In genomic region chr5:38536968-38537367, GRCh38 we compare ENCODE assay signal across 18 cellular contexts. TPM values are rescaled to one million over a fixed set of nuclear protein-coding genes. Genes with fewer than 3 reads are reported as not detected.
DNase-seq lines count a peak whose midpoint lies in the region; ATAC-seq lines count a peak whose summit lies in the region.
"Had no signal": no experiment of that assay in that cellular context is flagged by ENCODE, and none has a peak within 500 bp of the region (broad histone marks: within the 10 kb centered on the region; RNA-seq: fewer than 3 reads in every experiment).

No MANE protein-coding gene starts in this region.

- no peak overlapping the region for H2BK5ac ChIP-seq in mesenchymal stem cell (ENCODE audit: low read depth, low read length, poor library complexity, severe bottlenecking)

- peaks cover 26% of the 10 kb centered on the region for H3K79me1 ChIP-seq in mesenchymal stem cell (replicated peaks; ENCODE audit: low read length, poor library complexity, severe bottlenecking)

- DNase-seq in DMS79 (lab: John Stamatoyannopoulos, UW), result peak; percentile 67
- DNase-seq in NCI-H1105 (lab: John Stamatoyannopoulos, UW), result peak; percentile 33
- DNase-seq in NCI-H345 treated with DMSO at 0.1 percent for 48 hours (lab: John Stamatoyannopoulos, UW; ENCODE audit: unreplicated experiment), result peak; percentile 30
- DNase-seq in mesenchymal stem cell, result no peak
- no peak for DNase-seq in NCI-H2171 (lab: John Stamatoyannopoulos, UW)
- DNase-seq: CD4-positive, alpha-beta T cell; MV-4-11; NCI-H1436 treated with DMSO at 0.1 percent for 48 hours; NCI-H2081 treated with DMSO at 0.1 percent for 48 hours; NCI-H446 treated with DMSO at 0.1 percent for 48 hours; NCI-H774; PC-9; SIG-M5 had no signal

- no peaks in the 10 kb centered on the region for H3K27me3 ChIP-seq in mesenchymal stem cell (ENCODE audit: control insufficient read depth in 1 of 2, insufficient read depth in 1 of 2, low read length in 2 of 2)

- peaks cover 9% of the 10 kb centered on the region for H3K4me1 ChIP-seq in mesenchymal stem cell (ENCODE audit: control insufficient read depth, insufficient read depth, low read depth, low read length)

- no peak overlapping the region for H3K23ac ChIP-seq in mesenchymal stem cell (ENCODE audit: low read length in 2 of 2)

- no peak for ATAC-seq in GM18907 (IDR thresholded peaks at IDR 0.05; ENCODE audit: unreplicated experiment)
- no peak for ATAC-seq in GM19463 (IDR thresholded peaks at IDR 0.05; ENCODE audit: unreplicated experiment)
- ATAC-seq: A549 had no signal

- no peak overlapping the region for H4K8ac ChIP-seq in mesenchymal stem cell (ENCODE audit: low read length)

- peaks cover 5% of the 10 kb centered on the region for H3K9me3 ChIP-seq in mesenchymal stem cell (ENCODE audit: control insufficient read depth, low read length)
- H3K9me3 ChIP-seq: A549 had no signal

- H2AFZ ChIP-seq in mesenchymal stem cell (ENCODE audit: low read depth, low read length), result no peak overlapping the region
- H2AFZ ChIP-seq: PC-9 had no signal

- H4K91ac ChIP-seq in mesenchymal stem cell (ENCODE audit: low read length), result no peak overlapping the region

- H3K4me3 ChIP-seq in mesenchymal stem cell (ENCODE audit: insufficient read depth in 1 of 2, low read depth in 1 of 2, low read length in 2 of 2), result no peak overlapping the region
- H3K4me3 ChIP-seq: A549, PC-9 had no signal

- H3K4me2 ChIP-seq in mesenchymal stem cell (ENCODE audit: low read length, poor library complexity, severe bottlenecking), result no peak overlapping the region
- H3K4me2 ChIP-seq: A549, KMS-11, PC-9 had no signal

- no peak overlapping the region for H2BK12ac ChIP-seq in mesenchymal stem cell (ENCODE audit: low read length in 2 of 2)

- WGBS in mesenchymal stem cell, result 98% methylated on average over 3 of the region's 3 CpGs

- no peak overlapping the region for H2BK15ac ChIP-seq in mesenchymal stem cell (ENCODE audit: low read depth, poor library complexity, severe bottlenecking)

- H2AK5ac ChIP-seq in mesenchymal stem cell (ENCODE audit: low read length, severe bottlenecking), result peak overlapping the region; percentile 7

- no peak overlapping the region for H3K9ac ChIP-seq in mesenchymal stem cell (ENCODE audit: low read length)
- H3K9ac ChIP-seq: KMS-11 had no signal

- H2BK120ac ChIP-seq in mesenchymal stem cell (ENCODE audit: low read depth, low read length), result no peak overlapping the region

- no peak overlapping the region for H3K27ac ChIP-seq in mesenchymal stem cell (ENCODE audit: low read length, poor library complexity, severe bottlenecking)
- H3K27ac ChIP-seq: A549, KMS-11, PC-9, RWPE1 had no signal

- no peak overlapping the region for H3K14ac ChIP-seq in mesenchymal stem cell (ENCODE audit: low read length in 2 of 2)

- H3K36me3 ChIP-seq in mesenchymal stem cell (ENCODE audit: control insufficient read depth in 1 of 2, insufficient read depth in 2 of 2, low read depth in 1 of 2, low read length in 2 of 2), result peaks cover 0 to 3% of the 10 kb centered on the region in 2 experiments

- H3K4ac ChIP-seq in mesenchymal stem cell (ENCODE audit: low read depth in 1 of 2, low read length in 2 of 2), result no peak overlapping the region

- no peak overlapping the region for H3K18ac ChIP-seq in mesenchymal stem cell (ENCODE audit: low read depth in 1 of 2, low read length in 2 of 2)

RNA-seq across cellular contexts. Expression of gene LIFR, which starts 19.5 kb away (rescaled TPM):
- 61.7 TPM for polyA plus RNA-seq in mesenchymal stem cell (2013, experiment 1 of 2)
- 62.0 TPM for polyA plus RNA-seq in mesenchymal stem cell (2013, experiment 2 of 2)

Comparison
In these comparisons a context has a peak if more than half of its experiments do, and no peak if none do; other contexts are left out.
1. DNase-seq: peak in DMS79 (single experiment), NCI-H1105 (single experiment) and NCI-H345 treated with DMSO at 0.1 percent for 48 hours (single experiment); none in mesenchymal stem cell (single experiment) and NCI-H2171 (single experiment).